ENCODE assay signal across 11 cellular contexts in genomic region chr5:172699999-172700685, GRCh38. TPM values are rescaled to one million over a fixed set of nuclear protein-coding genes. Genes with fewer than 3 reads are reported as not detected.
DNase-seq lines count a peak whose midpoint lies in the region; ATAC-seq and TF ChIP-seq lines count a peak whose summit lies in the region.
"Had no signal": no experiment of that assay in that cellular context is flagged by ENCODE, and none has a peak within 500 bp of the region (broad histone marks: within the 10 kb centered on the region; RNA-seq: fewer than 3 reads in every experiment).

No MANE protein-coding gene starts in this region.

- H3F3A ChIP-seq in neural progenitor cell (ENCODE audit: low read depth), result peaks cover 6% of the 10 kb centered on the region

- peaks cover 4% of the 10 kb centered on the region for H4K20me1 ChIP-seq in neural progenitor cell (ENCODE audit: low read depth)

- H3K9me3 ChIP-seq in ES-I3 (ENCODE audit: control insufficient read depth, insufficient read depth, low read length), result no peaks in the 10 kb centered on the region
- H3K9me3 ChIP-seq in right cardiac atrium (ENCODE audit: control insufficient read depth, low read length), result no peaks in the 10 kb centered on the region
- no peaks in the 10 kb centered on the region for H3K9me3 ChIP-seq in neural progenitor cell (ENCODE audit: low read depth)

- no peak overlapping the region for H2AFZ ChIP-seq in neural progenitor cell (replicated peaks)

- H3K4me1 Mint-ChIP-seq in neural progenitor cell, result peaks cover 40% of the 10 kb centered on the region
- peaks cover 26% of the 10 kb centered on the region for H3K4me1 Mint-ChIP-seq in stimulated activated memory B cell treated with anti-CD40 and anti-IgM and Interleukin-4, amounts not matched to agents 10 μg/mL and 1 μg/mL and 100 μg/mL, for 72 hours

- peak; percentile 19 for DNase-seq in NCI-H524 treated with DMSO at 0.1 percent for 48 hours (lab: John Stamatoyannopoulos, UW)
- peak; percentile 72 to 82 (median 79) for DNase-seq in right cardiac atrium
- DNase-seq in neural progenitor cell (ENCODE audit: low spot score), result peak; percentile 84
- DNase-seq in SKM-1 treated with dmso at 0.1 percent for 144 hours (lab: John Stamatoyannopoulos, UW; ENCODE audit: unreplicated experiment), result no peak
- no peak for DNase-seq in T-helper 2 cell
- no peak for DNase-seq in caudate nucleus (lab: John Stamatoyannopoulos, UW)
- DNase-seq: GF-D8, NCI-H1105, OCI-M1 had no signal

- H3K4me2 ChIP-seq in neural progenitor cell, result peak overlapping the region; percentile 65

- peak; percentile 9 to 15 for ATAC-seq in right cardiac atrium
- ATAC-seq in stimulated activated memory B cell treated with anti-CD40 and anti-IgM and Interleukin-4, amounts not matched to agents 10 μg/mL and 1 μg/mL and 100 μg/mL, for 72 hours, result no peak

- peak overlapping the region; percentile 52 for H3K4me3 Mint-ChIP-seq in neural progenitor cell
- no peak overlapping the region for H3K4me3 Mint-ChIP-seq in stimulated activated memory B cell treated with anti-CD40 and anti-IgM and Interleukin-4, amounts not matched to agents 10 μg/mL and 1 μg/mL and 100 μg/mL, for 72 hours

- no peaks in the 10 kb centered on the region for H3K36me3 Mint-ChIP-seq in neural progenitor cell
- H3K36me3 Mint-ChIP-seq in stimulated activated memory B cell treated with anti-CD40 and anti-IgM and Interleukin-4, amounts not matched to agents 10 μg/mL and 1 μg/mL and 100 μg/mL, for 72 hours, result no peaks in the 10 kb centered on the region

- no peaks in the 10 kb centered on the region; the same call in 1 of the 2 replicates for H3K36me3 ChIP-seq in ES-I3 (ENCODE audit: insufficient read depth, low read length)
- H3K36me3 ChIP-seq in neural progenitor cell, result no peaks in the 10 kb centered on the region

- peak overlapping the region; percentile 55 for H3K9ac ChIP-seq in ES-I3 (ENCODE audit: low read depth, low read length)
- no peak overlapping the region for H3K9ac ChIP-seq in neural progenitor cell

- H3K27ac ChIP-seq in right cardiac atrium (ENCODE audit: low read length) (peak overlapping the region; percentile 54), neural progenitor cell (no peak overlapping the region), caudate nucleus (ENCODE audit: low read depth, low read length) (no peak overlapping the region)

- intact Hi-C loops in right cardiac atrium (cut with DNase I), result loop anchor here (5.0 to 10.0 kb wide), 4 partner anchors 38 to 585 kb away; partner anchors contain the start of gene NEURL1B (in 3 of the 4)

- peaks cover 16% of the 10 kb centered on the region for H3K27me3 Mint-ChIP-seq in neural progenitor cell (ENCODE audit: insufficient read depth, low read depth)
- H3K27me3 Mint-ChIP-seq in stimulated activated memory B cell treated with anti-CD40 and anti-IgM and Interleukin-4, amounts not matched to agents 10 μg/mL and 1 μg/mL and 100 μg/mL, for 72 hours, result peaks cover 40% of the 10 kb centered on the region

- no peaks in the 10 kb centered on the region for H3K27me3 ChIP-seq in right cardiac atrium (ENCODE audit: control insufficient read depth, insufficient read depth)
- peaks cover 60% of the 10 kb centered on the region for H3K27me3 ChIP-seq in neural progenitor cell

- H3K4me3 ChIP-seq in right cardiac atrium (ENCODE audit: low read length) (no peak overlapping the region), neural progenitor cell (peak overlapping the region; percentile 40)

- no peak for TF ChIP-seq CTCF in neural progenitor cell (IDR thresholded peaks at IDR 0.05)

- H3K4me1 ChIP-seq in ES-I3 (ENCODE audit: insufficient read depth, low read length) (peaks cover 30% of the 10 kb centered on the region), right cardiac atrium (ENCODE audit: control insufficient read depth, insufficient read depth, low read length) (peaks cover 5% of the 10 kb centered on the region), neural progenitor cell (peaks cover 27% of the 10 kb centered on the region)

- H3K9me3 Mint-ChIP-seq in neural progenitor cell, result no peaks in the 10 kb centered on the region
- no peaks in the 10 kb centered on the region for H3K9me3 Mint-ChIP-seq in stimulated activated memory B cell treated with anti-CD40 and anti-IgM and Interleukin-4, amounts not matched to agents 10 μg/mL and 1 μg/mL and 100 μg/mL, for 72 hours

- no peaks in the 10 kb centered on the region for H3K79me2 ChIP-seq in neural progenitor cell (ENCODE audit: low read depth)

- WGBS in right cardiac atrium, result 33% methylated on average over 18 of the region's 18 CpGs

- no peak overlapping the region for H3K27ac Mint-ChIP-seq in neural progenitor cell
- H3K27ac Mint-ChIP-seq in stimulated activated memory B cell treated with anti-CD40 and anti-IgM and Interleukin-4, amounts not matched to agents 10 μg/mL and 1 μg/mL and 100 μg/mL, for 72 hours, result no peak overlapping the region

RNA-seq across cellular contexts. Expression of gene NEURL1B, which starts 59.1 kb away (rescaled TPM):
- 10 to 100 TPM; 13.2 to 23.1 (median 18.1) TPM for total RNA-seq in right cardiac atrium
- polyA plus RNA-seq in right cardiac atrium, result 16.7 TPM
- 12.1 and 20.2 TPM in 2 replicates for total RNA-seq in neural progenitor cell (ENCODE audit: low replicate concordance)

Comparison
In these comparisons a context has a peak if more than half of its experiments do, and no peak if none do; other contexts are left out.
1. DNase-seq: peak in NCI-H524 treated with DMSO at 0.1 percent for 48 hours (single experiment), right cardiac atrium (3 of 3) and neural progenitor cell (single experiment); none in SKM-1 treated with dmso at 0.1 percent for 144 hours (single experiment), T-helper 2 cell (0 of 5) and caudate nucleus (0 of 61).